In genomic region chr12:6494351-6494743, GRCh38 we compare ENCODE assay signal across 6 cellular contexts. TPM values are rescaled to one million over a fixed set of nuclear protein-coding genes. Genes with fewer than 3 reads are reported as not detected.
DNase-seq lines count a peak whose midpoint lies in the region; ATAC-seq and TF ChIP-seq lines count a peak whose summit lies in the region.

No MANE protein-coding gene starts in this region.

- peaks cover 45% of the 10 kb centered on the region for H3K36me3 Mint-ChIP-seq in activated CD4-positive, alpha-beta T cell treated with anti-CD3 and anti-CD28 coated beads, Interleukin-2, amount 10 ng/mL, durations not matched to agents 24 days and 14 days (ENCODE audit: low read depth)
- H3K36me3 Mint-ChIP-seq in MCF 10A (ENCODE audit: insufficient read depth, unreplicated experiment) = peaks cover 26% of the 10 kb centered on the region

- H2AFZ ChIP-seq in trophoblast cell (ENCODE audit: insufficient read depth, low read length, poor library complexity) = no peak overlapping the region

- TF ChIP-seq CTCF in MCF 10A (IDR thresholded peaks at IDR 0.05; ENCODE audit: unreplicated experiment) = no peak

- no peak for ATAC-seq in HG02798 (IDR thresholded peaks at IDR 0.05; ENCODE audit: poor library complexity, unreplicated experiment)

- H3K4ac ChIP-seq in trophoblast cell (ENCODE audit: low read depth, low read length) = no peak overlapping the region

- H3K79me1 ChIP-seq in trophoblast cell (ENCODE audit: low read length) = peaks cover 8% of the 10 kb centered on the region

- peak overlapping the region; percentile 85 for H3K4me2 ChIP-seq in trophoblast cell (ENCODE audit: low read length)

- H3K4me1 ChIP-seq in trophoblast cell (ENCODE audit: control insufficient read depth in 1 of 2, insufficient read depth in 2 of 2, low read length in 2 of 2) = peaks cover 0 to 6% of the 10 kb centered on the region in 2 experiments

- no peak overlapping the region for H3K23ac ChIP-seq in trophoblast cell (ENCODE audit: low read length)

- no peak overlapping the region for H2BK5ac ChIP-seq in trophoblast cell (ENCODE audit: low read depth, low read length, poor library complexity)

- TSS peak; percentile 72 for BruUV-seq in MCF 10A (replicated peaks; lab: Mats Ljungman, UMichigan)

- H4K12ac ChIP-seq in trophoblast cell (ENCODE audit: low read depth, low read length) = no peak overlapping the region

- WGBS in trophoblast cell (ENCODE audit: extremely low coverage, insufficient coverage, insufficient read length) = no CpG with 5 or more reads among the region's 7 CpGs

- peaks cover 34% of the 10 kb centered on the region for H3K4me1 Mint-ChIP-seq in activated CD4-positive, alpha-beta T cell treated with anti-CD3 and anti-CD28 coated beads, Interleukin-2, amount 10 ng/mL, durations not matched to agents 24 days and 14 days
- peaks cover 21% of the 10 kb centered on the region for H3K4me1 Mint-ChIP-seq in MCF 10A (ENCODE audit: insufficient read depth, unreplicated experiment)

- peak overlapping the region; percentile 77 for H3K27ac ChIP-seq in trophoblast cell (ENCODE audit: low read depth, low read length)

- H3K4me3 ChIP-seq in trophoblast cell (ENCODE audit: low read depth, low read length) = peak overlapping the region; percentile 79

- intact Hi-C loops in activated CD4-positive, alpha-beta T cell treated with anti-CD3 and anti-CD28 coated beads, Interleukin-2, amount 10 ng/mL, durations not matched to agents 24 days and 14 days (cut with micrococcal nuclease) = loop anchor here (1.0 to 5.0 kb wide), 2 partner anchors 38 to 358 kb away; partner anchors contain the start of genes CDCA3 and USP5
- intact Hi-C loops in MCF 10A (cut with micrococcal nuclease) = no loop called here

- H3K27me3 Mint-ChIP-seq in activated CD4-positive, alpha-beta T cell treated with anti-CD3 and anti-CD28 coated beads, Interleukin-2, amount 10 ng/mL, durations not matched to agents 24 days and 14 days = no peaks in the 10 kb centered on the region
- H3K27me3 Mint-ChIP-seq in MCF 10A (ENCODE audit: insufficient read depth, unreplicated experiment) = no peaks in the 10 kb centered on the region

- H2AK5ac ChIP-seq in trophoblast cell (ENCODE audit: low read length) = no peak overlapping the region

- no peak overlapping the region for H3K18ac ChIP-seq in trophoblast cell (ENCODE audit: low read length)

- no peak overlapping the region for H3K14ac ChIP-seq in trophoblast cell (ENCODE audit: low read length)

- peaks cover 2% of the 10 kb centered on the region for H3K9me3 ChIP-seq in trophoblast cell (ENCODE audit: insufficient read depth, low read depth, low read length)

- peak overlapping the region; percentile 95 for H3K4me3 Mint-ChIP-seq in activated CD4-positive, alpha-beta T cell treated with anti-CD3 and anti-CD28 coated beads, Interleukin-2, amount 10 ng/mL, durations not matched to agents 24 days and 14 days
- H3K4me3 Mint-ChIP-seq in MCF 10A (ENCODE audit: unreplicated experiment) = peak overlapping the region; percentile 95

- H4K91ac ChIP-seq in trophoblast cell (ENCODE audit: low read depth, low read length) = no peak overlapping the region

- no peak overlapping the region for H2BK120ac ChIP-seq in trophoblast cell (ENCODE audit: insufficient read depth, low read length, poor library complexity)

- POLR2A ChIA-PET in MCF 10A (lab: Yijun Ruan, JAX) = interaction anchor here (0.6 to 1.7 kb wide), 9 partner anchors 11 to 111 kb away, joined by 3 to 9 read pairs (median 6); partner anchors contain the start of genes GAPDH, LTBR and VAMP1

- peak overlapping the region; percentile 81 for H3K9ac ChIP-seq in trophoblast cell (ENCODE audit: low read length)

- no peaks in the 10 kb centered on the region for H3K27me3 ChIP-seq in trophoblast cell (ENCODE audit: insufficient read depth, low read length)

- DNase-seq in activated CD4-positive, alpha-beta T cell treated with anti-CD3 and anti-CD28 coated beads, Interleukin-2, amount 10 ng/mL, durations not matched to agents 24 days and 14 days = no peak
- DNase-seq in activated CD4-positive, alpha-beta T cell treated with anti-CD3 and anti-CD28 coated beads for 4 hours = no peak
- DNase-seq in MCF 10A (ENCODE audit: unreplicated experiment) (no peak), trophoblast cell (no peak), mesenteric fat pad (ENCODE audit: low spot score) (no peak)

- H3K36me3 ChIP-seq in trophoblast cell (ENCODE audit: control insufficient read depth in 1 of 2, insufficient read depth in 2 of 2, low read length in 2 of 2) = peaks cover 12 to 17% of the 10 kb centered on the region in 2 experiments

- peak overlapping the region; percentile 97 for H3K27ac Mint-ChIP-seq in activated CD4-positive, alpha-beta T cell treated with anti-CD3 and anti-CD28 coated beads, Interleukin-2, amount 10 ng/mL, durations not matched to agents 24 days and 14 days
- peak overlapping the region; percentile 98 for H3K27ac Mint-ChIP-seq in MCF 10A (ENCODE audit: low read depth, unreplicated experiment)

- no peaks in the 10 kb centered on the region for H3K9me3 Mint-ChIP-seq in activated CD4-positive, alpha-beta T cell treated with anti-CD3 and anti-CD28 coated beads, Interleukin-2, amount 10 ng/mL, durations not matched to agents 24 days and 14 days
- no peaks in the 10 kb centered on the region for H3K9me3 Mint-ChIP-seq in MCF 10A (ENCODE audit: unreplicated experiment)

- H4K8ac ChIP-seq in trophoblast cell (ENCODE audit: low read depth, low read length) = no peak overlapping the region

- H3K79me2 ChIP-seq in trophoblast cell (ENCODE audit: control insufficient read depth, insufficient read depth, low read length, poor library complexity) = peaks cover 5% of the 10 kb centered on the region

- CTCF ChIA-PET in MCF 10A (lab: Yijun Ruan, JAX) = interaction anchor here (0.7 to 2.0 kb wide), 8 partner anchors 20 to 72 kb away, joined by 3 to 6 read pairs (median 3); no protein-coding TSS in a partner anchor

- no peak overlapping the region for H2BK12ac ChIP-seq in trophoblast cell (ENCODE audit: low read length)

RNA-seq across cellular contexts. Expression of gene NCAPD2, which starts 0.4 kb away (rescaled TPM):
- 104 and 106 TPM in 2 replicates for total RNA-seq in activated CD4-positive, alpha-beta T cell treated with anti-CD3 and anti-CD28 coated beads, Interleukin-2, amount 10 ng/mL, durations not matched to agents 24 days and 14 days
- total RNA-seq in MCF 10A (2022) = 31.9 and 52.0 TPM in 2 replicates
- 39.3 and 41.7 TPM in 2 replicates for polyA plus RNA-seq in trophoblast cell (2013)
- 12.8 TPM for total RNA-seq in mesenteric fat pad

RNA-seq across cellular contexts. Expression of gene MRPL51, which starts 1.3 kb away (rescaled TPM):
- 277 and 280 TPM in 2 replicates for total RNA-seq in activated CD4-positive, alpha-beta T cell treated with anti-CD3 and anti-CD28 coated beads, Interleukin-2, amount 10 ng/mL, durations not matched to agents 24 days and 14 days
- total RNA-seq in MCF 10A (2022) = 230 and 314 TPM in 2 replicates
- polyA plus RNA-seq in trophoblast cell (2013) = 534 and 575 TPM in 2 replicates
- total RNA-seq in mesenteric fat pad = 116 TPM

RNA-seq across cellular contexts. Expression of gene VAMP1, which starts 23.9 kb away (rescaled TPM):
- total RNA-seq in activated CD4-positive, alpha-beta T cell treated with anti-CD3 and anti-CD28 coated beads, Interleukin-2, amount 10 ng/mL, durations not matched to agents 24 days and 14 days = 50.0 and 51.2 TPM in 2 replicates
- total RNA-seq in MCF 10A (2022) (2.5 and 2.9 TPM in 2 replicates), mesenteric fat pad (5.8 TPM)
- 8.1 and 8.3 TPM in 2 replicates for polyA plus RNA-seq in trophoblast cell (2013)

RNA-seq across cellular contexts. Expression of gene GAPDH, which starts 40.0 kb away (rescaled TPM):
- total RNA-seq in activated CD4-positive, alpha-beta T cell treated with anti-CD3 and anti-CD28 coated beads, Interleukin-2, amount 10 ng/mL, durations not matched to agents 24 days and 14 days = 4,585 and 4,599 TPM in 2 replicates
- total RNA-seq in MCF 10A (2022) = 2,995 and 4,097 TPM in 2 replicates
- polyA plus RNA-seq in trophoblast cell (2013) = 5,061 and 5,152 TPM in 2 replicates
- total RNA-seq in mesenteric fat pad = 1,402 TPM

RNA-seq across cellular contexts. Expression of gene TAPBPL, which starts 42.5 kb away (rescaled TPM):
- 31.9 and 33.0 TPM in 2 replicates for total RNA-seq in activated CD4-positive, alpha-beta T cell treated with anti-CD3 and anti-CD28 coated beads, Interleukin-2, amount 10 ng/mL, durations not matched to agents 24 days and 14 days
- total RNA-seq in MCF 10A (2022) = 8.1 and 9.3 TPM in 2 replicates
- polyA plus RNA-seq in trophoblast cell (2013) = 0.04 and 0.17 TPM in 2 replicates
- total RNA-seq in mesenteric fat pad = 13.0 TPM
